In genomic region chr1:46198026-46198826, GRCh38 we compare ENCODE assay signal across 8 cellular contexts. TPM values are rescaled to one million over a fixed set of nuclear protein-coding genes. Genes with fewer than 3 reads are reported as not detected.
DNase-seq lines count a peak whose midpoint lies in the region; ATAC-seq and TF ChIP-seq lines count a peak whose summit lies in the region.

POMGNT1 (minus strand) TSS chr1:46198434; CDS start chr1:46197821, 613 bp downstream.

- H3K27ac ChIP-seq in RWPE2 (ENCODE audit: poor library complexity, severe bottlenecking) = peak within 1 kb of the TSS; percentile 62
- H3K27ac ChIP-seq in foreskin keratinocyte = peak within 1 kb of the TSS; percentile 91
- H3K27ac ChIP-seq in neuronal stem cell (replicated peaks; ENCODE audit: low read length) = peak within 1 kb of the TSS; percentile 65
- peak within 1 kb of the TSS; percentile 94 for H3K27ac ChIP-seq in substantia nigra (ENCODE audit: low read depth, low read length, poor library complexity, severe bottlenecking)

- peak within 1 kb of the TSS; percentile 95 for H3K14ac ChIP-seq in neuronal stem cell (ENCODE audit: low read length)

- peak within 1 kb of the TSS; percentile 71 for H3K4me2 ChIP-seq in neuronal stem cell (ENCODE audit: insufficient read depth, low read length, poor library complexity, severe bottlenecking)

- H2AK5ac ChIP-seq in neuronal stem cell (ENCODE audit: low read depth, low read length) = peak within 1 kb of the TSS; percentile 82

- H3K9me3 ChIP-seq in RWPE2 (ENCODE audit: severe bottlenecking) (no peaks in the 10 kb centered on the region), neuronal stem cell (replicated peaks in 1 of 2; ENCODE audit: control insufficient read depth in 2 of 2, insufficient read depth in 1 of 2, low read depth in 1 of 2, low read length in 2 of 2) (no peaks in the 10 kb centered on the region)

- H3K18ac ChIP-seq in neuronal stem cell (ENCODE audit: low read length) = peak within 1 kb of the TSS; percentile 98

- peak; percentile 95 for DNase-seq in D341Med (ENCODE audit: low spot score)
- peak; percentile 71 for DNase-seq in HT-29 (ENCODE audit: low spot score)
- DNase-seq in RWPE2 (ENCODE audit: low spot score) = no peak
- peak; percentile 67 for DNase-seq in activated gamma-delta T cell treated with Interleukin-2 at 50 U/mL for 16 hours
- no peak for DNase-seq in foreskin keratinocyte
- DNase-seq in neuronal stem cell (ENCODE audit: low spot score) = peak; percentile 59
- peak in 42 of 49 donors; percentile 17 to 79 (median 56) for DNase-seq in substantia nigra (lab: John Stamatoyannopoulos, UW)

- peak; percentile 88 for ATAC-seq in GM19463 (IDR thresholded peaks at IDR 0.05; ENCODE audit: unreplicated experiment)
- peak; percentile 78 for ATAC-seq in RWPE2 (ENCODE audit: low read depth)
- ATAC-seq in foreskin keratinocyte = peak; percentile 87

- peak within 1 kb of the TSS; percentile 100 for H2AFZ ChIP-seq in neuronal stem cell (ENCODE audit: low read length)

- no peaks in the 10 kb centered on the region for H3K27me3 ChIP-seq in RWPE2 (ENCODE audit: insufficient read depth, poor library complexity, severe bottlenecking)
- no peaks in the 10 kb centered on the region for H3K27me3 ChIP-seq in foreskin keratinocyte
- H3K27me3 ChIP-seq in neuronal stem cell (ENCODE audit: control insufficient read depth in 3 of 3, insufficient read depth in 3 of 3, low read depth in 1 of 3, low read length in 3 of 3) = no peaks in the 10 kb centered on the region

- H2BK5ac ChIP-seq in neuronal stem cell (ENCODE audit: low read length) = peak within 1 kb of the TSS; percentile 6

- H3K23ac ChIP-seq in neuronal stem cell (ENCODE audit: low read depth, low read length, poor library complexity) = peak within 1 kb of the TSS; percentile 87

- H4K8ac ChIP-seq in neuronal stem cell (ENCODE audit: low read depth, low read length) = peak within 1 kb of the TSS; percentile 94

- peak within 1 kb of the TSS; percentile 57 for H3K4ac ChIP-seq in neuronal stem cell (ENCODE audit: low read length)

- H3K4me3 ChIP-seq in RWPE2 (ENCODE audit: severe bottlenecking) = peak within 1 kb of the TSS; percentile 58
- H3K4me3 ChIP-seq in neuronal stem cell (ENCODE audit: low read length in 2 of 2) = peak within 1 kb of the TSS; percentile 92 to 98

- H3K79me1 ChIP-seq in neuronal stem cell (ENCODE audit: low read depth, low read length) = peaks cover 7% of the 10 kb centered on the region

- peaks cover 37% of the 10 kb centered on the region for H3K36me3 ChIP-seq in RWPE2 (ENCODE audit: low read depth)
- H3K36me3 ChIP-seq in neuronal stem cell (replicated peaks in 1 of 2; ENCODE audit: control insufficient read depth in 2 of 2, insufficient read depth in 2 of 2, low read length in 2 of 2) = peaks cover 17 to 40% of the 10 kb centered on the region in 2 donors

- H3K9ac ChIP-seq in neuronal stem cell (ENCODE audit: low read depth, low read length, poor library complexity) = peak within 1 kb of the TSS; percentile 96

- peaks cover 5% of the 10 kb centered on the region for H3K4me1 ChIP-seq in RWPE2 (ENCODE audit: insufficient read depth, poor library complexity, severe bottlenecking)
- peaks cover 8% of the 10 kb centered on the region for H3K4me1 ChIP-seq in foreskin keratinocyte
- H3K4me1 ChIP-seq in neuronal stem cell (ENCODE audit: control insufficient read depth in 2 of 2, insufficient read depth in 1 of 2, low read depth in 1 of 2, low read length in 2 of 2) = peaks cover 8 to 12% of the 10 kb centered on the region in 2 donors

- no CpG with 5 or more reads among the region's 67 CpGs for WGBS in neuronal stem cell (ENCODE audit: extremely low coverage in 2 of 2, insufficient read length in 2 of 2, insufficient replicate concordance in 1 of 2), 2 donors

- H4K91ac ChIP-seq in neuronal stem cell (ENCODE audit: low read depth, low read length, poor library complexity) = no peak within 1 kb of the TSS

- TF ChIP-seq CTCF in RWPE2 (IDR thresholded peaks at IDR 0.05; ENCODE audit: poor library complexity, severe bottlenecking) (peak; percentile 49), foreskin keratinocyte (conservative IDR thresholded peaks at IDR 0.05) (peak; percentile 57)

- H2BK15ac ChIP-seq in neuronal stem cell (ENCODE audit: low read length) = peak within 1 kb of the TSS; percentile 25

- peak within 1 kb of the TSS; percentile 30 for H2BK12ac ChIP-seq in neuronal stem cell (ENCODE audit: low read length)

- no peak within 1 kb of the TSS for H2BK120ac ChIP-seq in neuronal stem cell (ENCODE audit: low read depth, low read length)

RNA-seq across cellular contexts. Expression of gene POMGNT1, which starts in this region (rescaled TPM):
- 53.5 TPM in 2 replicates for total RNA-seq in HT-29 (2014; rRNA removed; shearing (Covaris generic))
- total RNA-seq in foreskin keratinocyte = 88.0 and 90.6 TPM in 2 replicates
- polyA plus RNA-seq in foreskin keratinocyte = 83.2 and 85.0 TPM in 2 replicates
- polyA plus RNA-seq in neuronal stem cell (2013, experiment 1 of 2) = 61.7 TPM
- 64.1 TPM for polyA plus RNA-seq in neuronal stem cell (2013, experiment 2 of 2)

Comparison
In these comparisons a context has a peak if more than half of its experiments do, and no peak if none do; other contexts are left out.
1. DNase-seq: peak in D341Med (single experiment), HT-29 (single experiment), activated gamma-delta T cell treated with Interleukin-2 at 50 U/mL for 16 hours (single experiment), neuronal stem cell (single experiment) and substantia nigra (42 of 49); none in RWPE2 (single experiment) and foreskin keratinocyte (0 of 2).
2. Peak in every context shown above with its lines, with median percentiles within 50 percentile points of each other: ATAC-seq and H3K27ac ChIP-seq.